14 cellular contexts compared by ENCODE assay signal in the genomic region with DNA sequence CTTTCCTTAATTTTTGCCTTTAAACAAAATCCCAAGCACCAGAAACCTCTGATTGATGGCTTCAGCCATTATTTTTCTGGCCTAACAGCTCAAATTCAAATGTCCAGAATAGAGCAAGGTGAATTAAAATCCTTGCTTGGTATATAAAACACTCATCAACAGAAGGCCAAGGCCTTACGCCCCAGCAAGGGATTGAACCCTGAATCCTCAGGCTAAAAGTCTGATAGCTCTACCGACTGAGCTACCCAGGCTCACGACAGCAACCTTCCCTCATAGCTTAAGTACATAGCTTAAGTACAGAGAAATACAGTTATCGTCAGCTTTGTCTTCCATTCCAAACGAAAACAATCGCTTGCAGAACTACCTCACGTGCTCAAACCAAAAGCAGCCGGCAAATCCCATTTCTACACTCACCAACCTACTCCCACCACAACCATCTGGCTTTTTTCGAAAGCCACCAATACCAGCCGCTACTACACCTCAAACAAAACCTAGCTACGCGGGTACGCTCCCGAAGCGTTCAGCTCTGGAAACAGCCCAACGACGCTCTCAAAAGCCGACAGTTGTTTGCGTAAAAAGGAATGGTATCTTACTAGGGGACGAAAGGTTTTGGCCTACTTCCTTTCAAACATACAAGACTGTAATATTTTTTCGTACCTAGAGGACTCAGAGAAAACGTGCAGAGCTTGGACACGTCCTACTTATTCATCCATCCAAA.
DNase-seq lines count a peak whose midpoint lies in the region; ATAC-seq and TF ChIP-seq lines count a peak whose summit lies in the region.
"Had no signal": no experiment of that assay in that cellular context is flagged by ENCODE, and none has a peak within 500 bp of the region (broad histone marks: within the 10 kb centered on the region; RNA-seq: fewer than 3 reads in every experiment).

No MANE protein-coding gene starts in this region.

- H3K9me3 ChIP-seq in H9 (ENCODE audit: control insufficient read depth, low read depth, low read length): no peaks in the 10 kb centered on the region
- H3K9me3 ChIP-seq in iPS DF 6.9 (ENCODE audit: control insufficient read depth, insufficient read depth, low read length): no peaks in the 10 kb centered on the region
- H3K9me3 ChIP-seq in SJCRH30 (replicated peaks): no peaks in the 10 kb centered on the region
- H3K9me3 ChIP-seq: upper lobe of right lung had no signal

- H3K27me3 Mint-ChIP-seq in H9 (ENCODE audit: low read depth) (peaks cover 20% of the 10 kb centered on the region), progenitor cell of endocrine pancreas (peaks cover 28% of the 10 kb centered on the region), osteocyte (ENCODE audit: unreplicated experiment) (peaks cover 43% of the 10 kb centered on the region)

- H3K79me1 ChIP-seq in H9 (ENCODE audit: insufficient read depth, low read depth, low read length, poor library complexity, severe bottlenecking): no peaks in the 10 kb centered on the region

- H3K4me1 Mint-ChIP-seq in H9 (peaks cover 22 to 27% of the 10 kb centered on the region in 2 experiments), progenitor cell of endocrine pancreas (ENCODE audit: low read depth) (peaks cover 33% of the 10 kb centered on the region), osteocyte (ENCODE audit: unreplicated experiment) (no peaks in the 10 kb centered on the region)
- H3K4me1 Mint-ChIP-seq: activated B cell treated with CpG ODN at 0.5 μM for 24 hours had no signal

- TF ChIP-seq CTCF in H9 (conservative IDR thresholded peaks at IDR 0.05): no peak
- no peak for TF ChIP-seq CTCF in progenitor cell of endocrine pancreas (IDR thresholded peaks at IDR 0.05; ENCODE audit: unreplicated experiment)
- TF ChIP-seq CTCF in osteocyte (IDR thresholded peaks at IDR 0.05): no peak

- no peak overlapping the region for H3K56ac ChIP-seq in H9 (ENCODE audit: insufficient read length, low read depth, low read length)

- no peaks in the 10 kb centered on the region; the same call in 1 of the 2 replicates for H3K4me1 ChIP-seq in H9 (ENCODE audit: insufficient read depth, low read length)
- H3K4me1 ChIP-seq in iPS DF 6.9 (ENCODE audit: control insufficient read depth, insufficient read depth, low read length): no peaks in the 10 kb centered on the region
- H3K4me1 ChIP-seq in SJCRH30: no peaks in the 10 kb centered on the region
- H3K4me1 ChIP-seq: upper lobe of right lung had no signal

- ATAC-seq in HG02610 (IDR thresholded peaks at IDR 0.05; ENCODE audit: unreplicated experiment): no peak
- ATAC-seq: upper lobe of right lung had no signal

- H4K91ac ChIP-seq in H9 (ENCODE audit: insufficient read length, low read depth, low read length): no peak overlapping the region

- peak overlapping the region; percentile 38 for H3K9ac ChIP-seq in H9 (ENCODE audit: extremely low read depth, insufficient read length, low read length)

- no peak overlapping the region for H2AFZ ChIP-seq in H9 (ENCODE audit: low read length)
- H2AFZ ChIP-seq: PC-9 had no signal

- H3K27me3 ChIP-seq in H9 (ENCODE audit: insufficient read depth, low read length): peaks cover 15% of the 10 kb centered on the region; the same call in 1 of the 2 replicates
- H3K27me3 ChIP-seq in iPS DF 6.9 (ENCODE audit: control insufficient read depth, insufficient read depth, low read length): peaks cover 3% of the 10 kb centered on the region; the same call in 1 of the 2 replicates
- 0 out of 2 replicates have a peak, but pooled peaks cover 7% of the 10 kb centered on the region for H3K27me3 ChIP-seq in SJCRH30

- H3K36me3 ChIP-seq in iPS DF 6.9 (ENCODE audit: control insufficient read depth, insufficient read depth, low read length) (no peaks in the 10 kb centered on the region), SJCRH30 (no peaks in the 10 kb centered on the region)
- H3K36me3 ChIP-seq: upper lobe of right lung had no signal

- DNase-seq in H9: no peak
- peak; percentile 29 for DNase-seq in amniotic epithelial cell (ENCODE audit: low read depth)
- DNase-seq in iPS DF 6.9 (ENCODE audit: low read depth, low spot score): no peak
- no peak for DNase-seq in progenitor cell of endocrine pancreas (ENCODE audit: low spot score, unreplicated experiment)
- DNase-seq in SJCRH30: no peak
- no peak for DNase-seq in osteocyte (ENCODE audit: extremely low spot score, unreplicated experiment)
- DNase-seq: activated B cell treated with CpG ODN at 0.5 μM for 24 hours; CD4-positive, CD25-positive, alpha-beta regulatory T cell; GDM1; NCI-H1436 treated with DMSO at 0.1 percent for 48 hours; NCI-H510A; PC-9; upper lobe of right lung had no signal

- H2BK5ac ChIP-seq in H9 (ENCODE audit: insufficient read length, low read length): no peak overlapping the region

- H3K4me3 Mint-ChIP-seq in H9 (peak overlapping the region; percentile 56 to 90; a peak in 4 of 5 replicates), progenitor cell of endocrine pancreas (ENCODE audit: low read depth) (no peak overlapping the region), osteocyte (ENCODE audit: unreplicated experiment) (no peak overlapping the region)
- H3K4me3 Mint-ChIP-seq: activated B cell treated with CpG ODN at 0.5 μM for 24 hours had no signal

- H2BK20ac ChIP-seq in H9 (ENCODE audit: low read depth, low read length, poor library complexity, severe bottlenecking): no peak overlapping the region

- no peaks in the 10 kb centered on the region for H4K20me1 ChIP-seq in H9 (ENCODE audit: control insufficient read depth, insufficient read depth, insufficient read length)

- H3K4ac ChIP-seq in H9 (ENCODE audit: low read depth, low read length): no peak overlapping the region

- no peaks in the 10 kb centered on the region for H3K79me2 ChIP-seq in H9 (ENCODE audit: insufficient read depth, low read length)

- no peak overlapping the region for H3K18ac ChIP-seq in H9 (ENCODE audit: insufficient read length, low read depth, low read length)

- H3K4me3 ChIP-seq in iPS DF 6.9 (ENCODE audit: low read length) (peak overlapping the region; percentile 24; the same call in 1 of the 2 replicates), SJCRH30 (no peak overlapping the region)
- H3K4me3 ChIP-seq: PC-9, upper lobe of right lung had no signal

- H3K14ac ChIP-seq in H9 (ENCODE audit: insufficient read depth, low read length): no peak overlapping the region

- H3K27ac Mint-ChIP-seq in H9: no peak overlapping the region
- H3K27ac Mint-ChIP-seq in progenitor cell of endocrine pancreas: peak overlapping the region; percentile 57
- H3K27ac Mint-ChIP-seq in osteocyte (ENCODE audit: unreplicated experiment): no peak overlapping the region
- H3K27ac Mint-ChIP-seq: activated B cell treated with CpG ODN at 0.5 μM for 24 hours; CD4-positive, CD25-positive, alpha-beta regulatory T cell had no signal

- WGBS in H9 (ENCODE audit: extremely low coverage, insufficient read length, low lambda C conversion rate): no CpG with 5 or more reads among the region's 23 CpGs
- whole genome bisulfite sequencing in iPS DF 6.9 (ENCODE audit: insufficient coverage, insufficient read length): no CpG with 5 or more reads among the region's 23 CpGs

- H3K9me3 Mint-ChIP-seq in H9: no peaks in the 10 kb centered on the region
- H3K9me3 Mint-ChIP-seq in progenitor cell of endocrine pancreas (ENCODE audit: low read depth): no peaks in the 10 kb centered on the region
- no peaks in the 10 kb centered on the region for H3K9me3 Mint-ChIP-seq in osteocyte (ENCODE audit: unreplicated experiment)

- H3K36me3 Mint-ChIP-seq in H9 (ENCODE audit: insufficient read depth in 1 of 3, low read depth in 3 of 3) (no peaks in the 10 kb centered on the region; a peak in 1 of 7 replicates), progenitor cell of endocrine pancreas (ENCODE audit: insufficient read depth) (peaks cover 6% of the 10 kb centered on the region), osteocyte (ENCODE audit: unreplicated experiment) (no peaks in the 10 kb centered on the region)
- H3K36me3 Mint-ChIP-seq: CD4-positive, CD25-positive, alpha-beta regulatory T cell had no signal

- H2AK5ac ChIP-seq in H9 (ENCODE audit: insufficient read length, low read length): no peak overlapping the region

- no peak overlapping the region for H3T11ph ChIP-seq in H9 (ENCODE audit: low read length)

- no peak overlapping the region for H4K8ac ChIP-seq in H9 (replicated peaks; ENCODE audit: insufficient read length, low read depth, low read length)

- H2BK15ac ChIP-seq in H9 (ENCODE audit: low read depth, low read length): no peak overlapping the region

- H3K27ac ChIP-seq in H9 (ENCODE audit: insufficient read length, low read depth, low read length): no peak overlapping the region
- H3K27ac ChIP-seq in iPS DF 6.9 (ENCODE audit: low read length): no peak overlapping the region
- no peak overlapping the region for H3K27ac ChIP-seq in SJCRH30
- H3K27ac ChIP-seq: PC-9, upper lobe of right lung had no signal

- no peak overlapping the region for H3K23ac ChIP-seq in H9 (ENCODE audit: insufficient read length, low read depth, low read length)

- H3K4me2 ChIP-seq in H9 (ENCODE audit: insufficient read depth, insufficient read length, low read length): peak overlapping the region; percentile 94
- H3K4me2 ChIP-seq: PC-9 had no signal

- H3K23me2 ChIP-seq in H9 (ENCODE audit: insufficient read length, low read depth, low read length, poor library complexity, severe bottlenecking): peaks cover 16% of the 10 kb centered on the region

- H2BK120ac ChIP-seq in H9 (ENCODE audit: low read depth, low read length, poor library complexity, severe bottlenecking): no peak overlapping the region

- no peak overlapping the region for H4K5ac ChIP-seq in H9 (ENCODE audit: insufficient read length, low read depth, low read length)

- H2BK12ac ChIP-seq in H9 (ENCODE audit: insufficient read length, low read depth, low read length): no peak overlapping the region

Comparison
In these comparisons a context has a peak if more than half of its experiments do, and no peak if none do; other contexts are left out.
1. H3K4me3 Mint-ChIP-seq: peak in H9 (2 of 2); none in progenitor cell of endocrine pancreas (single experiment) and osteocyte (single experiment).